Comparison of ENCODE assay signal across 35 cellular contexts in genomic region chr5:82513739-82514138, GRCh38.
DNase-seq lines count a peak whose midpoint lies in the region; ATAC-seq, FAIRE-seq and TF ChIP-seq lines count a peak whose summit lies in the region.
"Had no signal": no experiment of that assay in that cellular context is flagged by ENCODE, and none has a peak within 500 bp of the region (broad histone marks: within the 10 kb centered on the region; RNA-seq: fewer than 3 reads in every experiment).

No MANE protein-coding gene starts in this region.

- WGBS in K562 (ENCODE audit: insufficient coverage, low coverage, missing lambda C conversion rate), result 11% methylated on average over 5 of the region's 5 CpGs

- H3K27ac Mint-ChIP-seq in neural progenitor cell, result peak overlapping the region; percentile 94
- no peak overlapping the region for H3K27ac Mint-ChIP-seq in osteocyte (ENCODE audit: unreplicated experiment)
- H3K27ac Mint-ChIP-seq: activated naive CD4-positive, alpha-beta T cell treated with anti-CD3 and anti-CD28 coated beads, Interleukin-2, amount 50 U/mL, for 24 hours; activated T-helper 2 cell treated with anti-CD3 and anti-CD28 coated beads, Interferon-gamma antibody, Interleukin-2, Interleukin-4, amounts not matched to agents 10 μg/mL and 5 μg/mL and 100 μg/mL, durations not matched to agents 14 hours and 24 hours and 36 hours; natural killer cell treated with Interleukin-12 subunit alpha and Interleukin-12 subunit beta and Interleukin-15 and Interleukin-18, amount 100 ng/mL, for 72 hours; stimulated activated naive CD8-positive, alpha-beta T cell treated with anti-CD3 and anti-CD28 coated beads, Interleukin-15, Interleukin-2, amounts not matched to agents 100 ng/mL and 50 ng/mL, for 24 hours had no signal

- H3K4me1 ChIP-seq in BE2C, result no peaks in the 10 kb centered on the region; the same call in 1 of the 2 replicates
- H3K4me1 ChIP-seq in K562 (replicated peaks in 1 of 2; ENCODE audit: control insufficient read depth in 2 of 2, insufficient read depth in 2 of 2, low read length in 2 of 2), result no peaks in the 10 kb centered on the region; a peak in 2 of 5 replicates
- peaks cover 8% of the 10 kb centered on the region for H3K4me1 ChIP-seq in neural progenitor cell
- H3K4me1 ChIP-seq: breast epithelium, pancreas, testis, uterus had no signal

- no peaks in the 10 kb centered on the region for H3K9me3 ChIP-seq in BE2C
- no peaks in the 10 kb centered on the region for H3K9me3 ChIP-seq in K562 (replicated peaks; ENCODE audit: control insufficient read depth, insufficient read depth, low read depth, low read length)
- H3K9me3 ChIP-seq in neural progenitor cell (ENCODE audit: low read depth), result no peaks in the 10 kb centered on the region
- H3K9me3 ChIP-seq: breast epithelium, pancreas, testis, uterus had no signal

- H3K27me3 ChIP-seq in BE2C, result no peaks in the 10 kb centered on the region
- H3K27me3 ChIP-seq in K562 (ENCODE audit: control insufficient read depth in 2 of 2, insufficient read depth in 2 of 2, low read length in 2 of 2), result no peaks in the 10 kb centered on the region
- H3K27me3 ChIP-seq in neural progenitor cell, result no peaks in the 10 kb centered on the region
- H3K27me3 ChIP-seq: breast epithelium, pancreas, testis, uterus had no signal

- in situ Hi-C loops in K562 (cut with MboI), result no loop called here

- H3K9ac ChIP-seq in K562 (ENCODE audit: insufficient read depth in 1 of 2, low read depth in 2 of 2, low read length in 2 of 2) (no peak overlapping the region), neural progenitor cell (no peak overlapping the region)

- H3K4me3 Mint-ChIP-seq in neural progenitor cell (no peak overlapping the region), osteocyte (ENCODE audit: unreplicated experiment) (no peak overlapping the region)
- H3K4me3 Mint-ChIP-seq: activated naive CD4-positive, alpha-beta T cell treated with anti-CD3 and anti-CD28 coated beads, Interleukin-2, amount 50 U/mL, for 24 hours; CD8-positive, alpha-beta memory T cell; natural killer cell treated with Interleukin-12 subunit alpha and Interleukin-12 subunit beta and Interleukin-15 and Interleukin-18, amount 100 ng/mL, for 72 hours; stimulated activated naive CD8-positive, alpha-beta T cell treated with anti-CD3 and anti-CD28 coated beads, Interleukin-15, Interleukin-2, amounts not matched to agents 100 ng/mL and 50 ng/mL, for 24 hours had no signal

- DNase-seq in BE2C (peak; percentile 47), HT-29 (ENCODE audit: low spot score) (peak; percentile 25), K562 (ENCODE audit: extremely low read depth in 1 of 4, low spot score in 3 of 4) (no peak), neural progenitor cell (ENCODE audit: low spot score) (peak; percentile 53), inferior parietal cortex (ENCODE audit: extremely low spot score) (no peak), osteocyte (ENCODE audit: extremely low spot score, unreplicated experiment) (no peak)
- DNase-seq: ACHN; activated CD4-positive, alpha-beta T cell treated with anti-CD3 and anti-CD28 coated beads for 4 hours; activated CD8-positive, alpha-beta memory T cell treated with anti-CD3 and anti-CD28 coated beads for 24 hours; activated T-cell treated with anti-CD3 and anti-CD28 coated beads for 4 hours; CD8-positive, alpha-beta memory T cell; DMS153; dorsolateral prefrontal cortex; GDM1; left colon; mammary epithelial cell; NCI-H1048; NCI-H187 treated with DMSO at 0.1 percent for 48 hours; NCI-H524 treated with DMSO at 0.1 percent for 48 hours; pancreas; stimulated activated CD4-positive, alpha-beta T cell treated with anti-CD3 and anti-CD28 coated beads, Interleukin-2, amount 100 ng/mL, for 24 hours; stimulated activated CD8-positive, alpha-beta memory T cell treated with anti-CD3 and anti-CD28 coated beads, Interleukin-4, amount 100 ng/mL, for 48 hours; SW 1271; T1000; testis; uterus had no signal

- H3K79me2 ChIP-seq in K562 (ENCODE audit: control insufficient read depth, insufficient read depth, low read length) (no peaks in the 10 kb centered on the region), neural progenitor cell (ENCODE audit: low read depth) (no peaks in the 10 kb centered on the region)

- H3K36me3 ChIP-seq in BE2C (no peaks in the 10 kb centered on the region), K562 (ENCODE audit: control insufficient read depth, insufficient read depth, low read length) (no peaks in the 10 kb centered on the region), neural progenitor cell (no peaks in the 10 kb centered on the region)
- H3K36me3 ChIP-seq: breast epithelium, pancreas, uterus had no signal

- H2AFZ ChIP-seq in K562 (ENCODE audit: low read depth, low read length) (no peak overlapping the region), neural progenitor cell (replicated peaks) (peak overlapping the region; percentile 18)

- no peak for TF ChIP-seq POLR2A in K562 (conservative IDR thresholded peaks at IDR 0.05)

- no peak for FAIRE-seq in K562 (lab: Jason Lieb, UNC)
- FAIRE-seq: frontal cortex, pancreas had no signal

- H3K4me1 Mint-ChIP-seq in neural progenitor cell, result peaks cover 19% of the 10 kb centered on the region
- no peaks in the 10 kb centered on the region for H3K4me1 Mint-ChIP-seq in osteocyte (ENCODE audit: unreplicated experiment)
- H3K4me1 Mint-ChIP-seq: activated naive CD4-positive, alpha-beta T cell treated with anti-CD3 and anti-CD28 coated beads, Interleukin-2, amount 50 U/mL, for 24 hours; CD8-positive, alpha-beta memory T cell had no signal

- H3K4me2 ChIP-seq in K562 (ENCODE audit: insufficient read depth, low read length), result no peak overlapping the region
- no peak overlapping the region for H3K4me2 ChIP-seq in neural progenitor cell

- no peak overlapping the region for H3K27ac ChIP-seq in K562 (ENCODE audit: extremely low read depth, low read depth, low read length)
- no peak overlapping the region for H3K27ac ChIP-seq in neural progenitor cell
- H3K27ac ChIP-seq: breast epithelium, dorsolateral prefrontal cortex, pancreas, testis, uterus, VCaP had no signal

- H3K27me3 Mint-ChIP-seq in neural progenitor cell (ENCODE audit: insufficient read depth, low read depth) (peaks cover 3% of the 10 kb centered on the region), osteocyte (ENCODE audit: unreplicated experiment) (peaks cover 12% of the 10 kb centered on the region)
- H3K27me3 Mint-ChIP-seq: activated naive CD4-positive, alpha-beta T cell treated with anti-CD3 and anti-CD28 coated beads, Interleukin-2, amount 50 U/mL, for 24 hours had no signal

- CTCF ChIA-PET in K562 (lab: Yijun Ruan, JAX; ENCODE audit: low intra/inter-chr PET ratio), result interaction anchor here (0.5 kb wide), 1 partner anchor 15 kb away, joined by 3 read pairs; no protein-coding TSS in a partner anchor

- TF ChIP-seq CTCF in BE2C (IDR thresholded peaks at IDR 0.05; ENCODE audit: low read depth, low read length), result no peak
- no peak for TF ChIP-seq CTCF in K562 (IDR thresholded peaks at IDR 0.05 in 2 of 3, conservative IDR thresholded peaks at IDR 0.05 in 1 of 3; ENCODE audit: insufficient read depth in 2 of 3, low read depth in 1 of 3, low read length in 3 of 3)
- TF ChIP-seq CTCF in neural progenitor cell (IDR thresholded peaks at IDR 0.05), result no peak
- TF ChIP-seq CTCF in osteocyte (IDR thresholded peaks at IDR 0.05), result no peak

- H3K9me3 Mint-ChIP-seq in neural progenitor cell (peaks cover 2% of the 10 kb centered on the region), osteocyte (ENCODE audit: unreplicated experiment) (peaks cover 1% of the 10 kb centered on the region)

- H3K36me3 Mint-ChIP-seq in neural progenitor cell (no peaks in the 10 kb centered on the region), osteocyte (ENCODE audit: unreplicated experiment) (no peaks in the 10 kb centered on the region)
- H3K36me3 Mint-ChIP-seq: activated naive CD4-positive, alpha-beta T cell treated with anti-CD3 and anti-CD28 coated beads, Interleukin-2, amount 50 U/mL, for 24 hours had no signal

- TF ChIP-seq RAD21 in K562 (CRISPR knock-in tag; conservative IDR thresholded peaks at IDR 0.05 in 1 of 2, IDR thresholded peaks at IDR 0.05 in 1 of 2), result no peak

- no TSS peak for BruUV-seq in K562 (replicated peaks; lab: Mats Ljungman, UMichigan)

- intact Hi-C loops in K562 (cut with micrococcal nuclease), result no loop called here

- H3K9me1 ChIP-seq in K562 (ENCODE audit: control insufficient read depth, insufficient read depth, low read length), result no peaks in the 10 kb centered on the region

- TF ChIP-seq EP300 in K562 (IDR thresholded peaks at IDR 0.05; ENCODE audit: low read length), result no peak

- H4K20me1 ChIP-seq in K562 (replicated peaks; ENCODE audit: control insufficient read depth, insufficient read depth, low read length) (no peaks in the 10 kb centered on the region), neural progenitor cell (ENCODE audit: low read depth) (no peaks in the 10 kb centered on the region)

- ATAC-seq in K562, result peak; percentile 57; the same call in 2 of the 3 replicates
- ATAC-seq in HG02763 (IDR thresholded peaks at IDR 0.05; ENCODE audit: unreplicated experiment), result no peak
- ATAC-seq: left colon; natural killer cell treated with Interleukin-12 subunit alpha and Interleukin-12 subunit beta and Interleukin-15 and Interleukin-18, amount 100 ng/mL, for 72 hours; Panc1; pancreas had no signal

- POLR2A ChIA-PET in K562 (lab: Yijun Ruan, JAX), result no interaction called here

- no peaks in the 10 kb centered on the region for H3F3A ChIP-seq in neural progenitor cell (ENCODE audit: low read depth)

- H3K4me3 ChIP-seq in BE2C (ENCODE audit: low read depth, low read length) (no peak overlapping the region), K562 (no peak overlapping the region), neural progenitor cell (no peak overlapping the region)
- H3K4me3 ChIP-seq: breast epithelium, dorsolateral prefrontal cortex, pancreas, testis, uterus had no signal

TF ChIP-seq in K562, 482 proteins besides CTCF, POLR2A, EP300 and RAD21:
- TF ChIP-seq RFX1 (IDR thresholded peaks at IDR 0.05) (peak; percentile 68), CHCHD3 (CRISPR knock-in tag; IDR thresholded peaks at IDR 0.05) (no peak), FOXJ3 (CRISPR knock-in tag; IDR thresholded peaks at IDR 0.05) (no peak), NUFIP1 (IDR thresholded peaks at IDR 0.05; ENCODE audit: partially characterized antibody) (no peak)

Comparison
In these comparisons a context has a peak if more than half of its experiments do, and no peak if none do; other contexts are left out.
1. DNase-seq: peak in BE2C (single experiment), HT-29 (single experiment) and neural progenitor cell (single experiment); none in K562 (0 of 4), inferior parietal cortex (single experiment) and osteocyte (single experiment).